Comparison of ENCODE assay signal across 37 cellular contexts in the genomic region with DNA sequence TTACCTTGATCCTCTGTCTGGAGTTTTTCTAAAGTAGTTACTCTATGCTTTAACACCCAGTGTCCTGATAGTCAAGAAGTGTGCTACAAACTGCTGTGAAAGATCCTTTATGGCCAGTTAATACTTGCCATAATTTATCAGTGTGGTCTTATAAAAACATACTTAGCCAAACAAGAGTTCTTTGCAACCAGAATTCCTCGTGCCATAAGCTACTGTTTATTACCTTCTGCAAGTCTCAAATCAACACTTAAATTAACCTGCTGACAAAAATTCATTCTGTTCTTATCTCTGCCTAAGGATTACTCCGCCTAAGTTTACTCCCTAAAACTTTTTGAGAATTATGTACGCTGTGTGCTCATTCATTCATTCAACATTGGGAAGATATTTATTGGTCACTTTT. TPM values are rescaled to one million over a fixed set of nuclear protein-coding genes. Genes with fewer than 3 reads are reported as not detected.
"Had no signal": no experiment of that assay in that cellular context is flagged by ENCODE, and none has a peak within 500 bp of the region (broad histone marks: within the 10 kb centered on the region; RNA-seq: fewer than 3 reads in every experiment).

No MANE protein-coding gene starts in this region.

- DNase-seq: activated CD4-positive, alpha-beta memory T cell treated with anti-CD3 and anti-CD28 coated beads, Interleukin-2, amount 10 ng/mL, durations not matched to agents 7 days and 5 days; activated CD4-positive, alpha-beta T cell treated with anti-CD3 and anti-CD28 coated beads for 1 hour; activated CD4-positive, alpha-beta T cell treated with anti-CD3 and anti-CD28 coated beads for 4 hours; activated CD4-positive, alpha-beta T cell treated with anti-CD3 and anti-CD28 coated beads, Interleukin-2, amount 10 ng/mL, durations not matched to agents 7 days and 5 days; activated CD4-positive, alpha-beta T cell treated with anti-CD3 and anti-CD28 coated beads, Interleukin-2, amount 50 U/mL, for 4 hours; activated CD8-positive, alpha-beta memory T cell treated with anti-CD3 and anti-CD28 coated beads for 24 hours; activated effector memory CD4-positive, alpha-beta T cell treated with Interleukin-2 at 50 U/mL for 16 hours; activated gamma-delta T cell treated with Interleukin-2 at 50 U/mL for 16 hours; activated naive CD4-positive, alpha-beta T cell treated with anti-CD3 and anti-CD28 coated beads, Interleukin-2, amount 50 U/mL, for 16 hours; activated naive CD4-positive, alpha-beta T cell treated with Interleukin-2 at 50 U/mL for 16 hours; activated T-cell treated with anti-CD3 and anti-CD28 coated beads, Interleukin-2, amount 50 U/mL, for 4 hours; amniotic stem cell; anterior cingulate cortex; brain microvascular endothelial cell; cortex of kidney; dermis blood vessel endothelial cell; effector CD8-positive, alpha-beta T cell; esophagus squamous epithelium; foreskin melanocyte; heart right ventricle; T-helper 2 cell had no signal

- H3K4me3 ChIP-seq: esophagus squamous epithelium, gastroesophageal sphincter, heart right ventricle had no signal

- H3K4me3 Mint-ChIP-seq: activated CD4-positive, alpha-beta memory T cell treated with anti-CD3 and anti-CD28 coated beads, Interleukin-2, amount 10 ng/mL, durations not matched to agents 7 days and 5 days; activated CD4-positive, alpha-beta T cell treated with anti-CD3 and anti-CD28 coated beads, Interleukin-2, amount 10 ng/mL, durations not matched to agents 7 days and 5 days; activated naive CD8-positive, alpha-beta T cell; activated T-cell treated with anti-CD3 and anti-CD28 coated beads, Interleukin-2, amount 50 U/mL, for 4 hours; activated T-helper 17 cell treated with anti-CD3 and anti-CD28 coated beads, Interleukin-2, amount 50 U/mL, for 72 hours; WTC11 had no signal

- ATAC-seq: activated T-cell treated with anti-CD3 and anti-CD28 coated beads, Interleukin-2, amount 50 U/mL, for 4 hours; activated T-helper 17 cell treated with anti-CD3 and anti-CD28 coated beads, Interleukin-2, amount 50 U/mL, for 72 hours; gastroesophageal sphincter; heart right ventricle; WTC11 had no signal

- FAIRE-seq: astrocyte, colon, endometrium, endothelial cell of umbilical vein had no signal

- H3K27ac Mint-ChIP-seq: activated CD4-positive, alpha-beta memory T cell treated with anti-CD3 and anti-CD28 coated beads, Interleukin-2, amount 10 ng/mL, durations not matched to agents 7 days and 5 days; activated CD4-positive, alpha-beta T cell treated with anti-CD3 and anti-CD28 coated beads, Interleukin-2, amount 10 ng/mL, durations not matched to agents 7 days and 5 days; activated naive CD8-positive, alpha-beta T cell; activated T-helper 17 cell treated with anti-CD3 and anti-CD28 coated beads, Interleukin-2, amount 50 U/mL, for 72 hours; WTC11 had no signal

- H3K4me1 Mint-ChIP-seq: activated CD4-positive, alpha-beta memory T cell treated with anti-CD3 and anti-CD28 coated beads, Interleukin-2, amount 10 ng/mL, durations not matched to agents 7 days and 5 days; activated CD4-positive, alpha-beta T cell treated with anti-CD3 and anti-CD28 coated beads, Interleukin-2, amount 10 ng/mL, durations not matched to agents 7 days and 5 days; activated T-helper 17 cell treated with anti-CD3 and anti-CD28 coated beads, Interleukin-2, amount 50 U/mL, for 72 hours; WTC11 had no signal

- H3K27me3 ChIP-seq: brain microvascular endothelial cell, esophagus squamous epithelium, gastroesophageal sphincter, heart right ventricle had no signal

- H3K4me1 ChIP-seq: esophagus squamous epithelium, gastroesophageal sphincter, heart right ventricle had no signal

- H3K27ac ChIP-seq: brain microvascular endothelial cell, epithelial cell of prostate, esophagus squamous epithelium, gastroesophageal sphincter, heart right ventricle, VCaP had no signal

- H3K36me3 ChIP-seq: brain microvascular endothelial cell, esophagus squamous epithelium, gastroesophageal sphincter, heart right ventricle had no signal

- H3K27me3 Mint-ChIP-seq: activated CD4-positive, alpha-beta memory T cell treated with anti-CD3 and anti-CD28 coated beads, Interleukin-2, amount 10 ng/mL, durations not matched to agents 7 days and 5 days; activated CD4-positive, alpha-beta T cell treated with anti-CD3 and anti-CD28 coated beads, Interleukin-2, amount 10 ng/mL, durations not matched to agents 7 days and 5 days; activated naive CD8-positive, alpha-beta T cell; activated T-helper 17 cell treated with anti-CD3 and anti-CD28 coated beads, Interleukin-2, amount 50 U/mL, for 72 hours had no signal

RNA-seq across cellular contexts. Expression of gene OR2C1, which starts 27.6 kb away (rescaled TPM):
- total RNA-seq: activated CD4-positive, alpha-beta memory T cell treated with anti-CD3 and anti-CD28 coated beads, Interleukin-2, amount 10 ng/mL, durations not matched to agents 7 days and 5 days; activated CD4-positive, alpha-beta T cell treated with anti-CD3 and anti-CD28 coated beads, Interleukin-2, amount 10 ng/mL, durations not matched to agents 7 days and 5 days; activated T-cell treated with anti-CD3 and anti-CD28 coated beads, Interleukin-2, amount 50 U/mL, for 4 hours; activated T-helper 17 cell treated with anti-CD3 and anti-CD28 coated beads, Interleukin-2, amount 50 U/mL, for 72 hours; astrocyte; bronchial epithelial cell; cardiac septum; chondrocyte; dermis blood vessel endothelial cell; endothelial cell of umbilical vein; esophagus squamous epithelium; fibroblast of villous mesenchyme; glomerular endothelial cell; T-helper 1 cell treated with Interleukin-12 subunit alpha and Interleukin-12 subunit beta and Interleukin-4 antibody, amounts not matched to agents 30 ng/mL and 1 ng/mL, for 36 hours; WTC11 had no signal
- polyA plus RNA-seq: endothelial cell of umbilical vein had no signal
